ENCODE assay signal across 20 cellular contexts in the genomic region with DNA sequence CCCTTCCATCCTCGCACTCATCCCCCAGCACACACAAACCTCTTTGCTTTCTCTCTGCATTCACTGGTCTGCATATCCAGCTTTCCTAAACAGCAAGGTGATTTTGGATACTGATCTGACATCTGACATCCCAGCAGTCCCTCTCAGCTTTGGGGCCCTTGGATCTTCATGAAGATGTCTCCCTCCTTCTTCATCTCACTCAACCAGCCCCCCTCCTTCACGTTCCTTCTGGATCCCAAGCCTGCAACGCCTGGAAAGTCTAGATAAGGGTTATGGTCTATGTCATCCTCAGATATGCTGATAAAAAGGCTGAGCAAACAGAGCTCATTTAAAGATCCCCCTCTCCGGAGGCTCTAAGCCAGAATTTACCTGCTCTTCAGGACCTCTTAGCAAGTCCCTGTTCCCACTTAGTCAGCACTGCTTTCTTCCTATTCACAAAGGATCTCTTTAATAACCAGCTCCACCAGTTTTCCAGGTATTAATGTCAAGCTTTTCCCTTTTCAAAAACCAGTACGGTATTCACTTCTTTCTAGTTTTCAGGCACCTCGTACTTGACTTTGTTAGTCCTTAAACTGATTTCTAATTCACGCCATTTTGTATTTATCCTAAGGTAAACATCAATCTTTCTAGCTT. TPM values are rescaled to one million over a fixed set of nuclear protein-coding genes. Genes with fewer than 3 reads are reported as not detected.
DNase-seq lines count a peak whose midpoint lies in the region; ATAC-seq and TF ChIP-seq lines count a peak whose summit lies in the region.
"Had no signal": no experiment of that assay in that cellular context is flagged by ENCODE, and none has a peak within 500 bp of the region (broad histone marks: within the 10 kb centered on the region; RNA-seq: fewer than 3 reads in every experiment).

No MANE protein-coding gene starts in this region.

- no peak for TF ChIP-seq CTCF in left lung (IDR thresholded peaks at IDR 0.05)

- H3K4me1 ChIP-seq in left lung: peaks cover 20 to 47% of the 10 kb centered on the region in 2 donors

- H3K36me3 Mint-ChIP-seq in activated T-cell treated with anti-CD3 and anti-CD28 coated beads, Interleukin-2, amount 50 U/mL, for 72 hours (ENCODE audit: insufficient read depth in 2 of 2): no peaks in the 10 kb centered on the region
- H3K36me3 Mint-ChIP-seq in activated T-cell treated with anti-CD3 and anti-CD28 coated beads, Interleukin-2, amount 50 U/mL, for 24 hours (ENCODE audit: low read depth): peaks cover 10% of the 10 kb centered on the region
- peaks cover 25% of the 10 kb centered on the region for H3K36me3 Mint-ChIP-seq in activated T-helper 2 cell treated with anti-CD3 and anti-CD28 coated beads, Interferon-gamma antibody, Interleukin-2, Interleukin-4, amounts not matched to agents 10 μg/mL and 5 μg/mL and 100 μg/mL, durations not matched to agents 14 hours and 24 hours and 36 hours (ENCODE audit: low read depth)
- no peaks in the 10 kb centered on the region for H3K36me3 Mint-ChIP-seq in natural killer cell treated with Interleukin-12 subunit alpha and Interleukin-12 subunit beta and Interleukin-15 and Interleukin-18, amount 100 ng/mL, for 72 hours

- H3K9me3 Mint-ChIP-seq in activated T-cell treated with anti-CD3 and anti-CD28 coated beads, Interleukin-2, amount 50 U/mL, for 72 hours: no peaks in the 10 kb centered on the region
- H3K9me3 Mint-ChIP-seq in activated T-cell treated with anti-CD3 and anti-CD28 coated beads, Interleukin-2, amount 50 U/mL, for 24 hours: no peaks in the 10 kb centered on the region
- H3K9me3 Mint-ChIP-seq in activated T-helper 2 cell treated with anti-CD3 and anti-CD28 coated beads, Interferon-gamma antibody, Interleukin-2, Interleukin-4, amounts not matched to agents 10 μg/mL and 5 μg/mL and 100 μg/mL, durations not matched to agents 14 hours and 24 hours and 36 hours: no peaks in the 10 kb centered on the region
- no peaks in the 10 kb centered on the region for H3K9me3 Mint-ChIP-seq in natural killer cell treated with Interleukin-12 subunit alpha and Interleukin-12 subunit beta and Interleukin-15 and Interleukin-18, amount 100 ng/mL, for 72 hours
- H3K9me3 Mint-ChIP-seq: activated naive CD4-positive, alpha-beta T cell treated with anti-CD3 and anti-CD28 coated beads, Interleukin-2, amount 50 U/mL, for 72 hours; IgD-negative memory B cell; stimulated activated naive CD8-positive, alpha-beta T cell treated with anti-CD3 and anti-CD28 coated beads, Interleukin-15, amount 100 ng/mL, for 72 hours had no signal

- H3K4me3 Mint-ChIP-seq in activated T-cell treated with anti-CD3 and anti-CD28 coated beads, Interleukin-2, amount 50 U/mL, for 72 hours: no peak overlapping the region
- no peak overlapping the region for H3K4me3 Mint-ChIP-seq in activated T-cell treated with anti-CD3 and anti-CD28 coated beads, Interleukin-2, amount 50 U/mL, for 24 hours
- H3K4me3 Mint-ChIP-seq in activated T-helper 2 cell treated with anti-CD3 and anti-CD28 coated beads, Interferon-gamma antibody, Interleukin-2, Interleukin-4, amounts not matched to agents 10 μg/mL and 5 μg/mL and 100 μg/mL, durations not matched to agents 14 hours and 24 hours and 36 hours (ENCODE audit: low read depth): no peak overlapping the region
- no peak overlapping the region for H3K4me3 Mint-ChIP-seq in natural killer cell treated with Interleukin-12 subunit alpha and Interleukin-12 subunit beta and Interleukin-15 and Interleukin-18, amount 100 ng/mL, for 72 hours
- H3K4me3 Mint-ChIP-seq: IgD-negative memory B cell; stimulated activated naive CD8-positive, alpha-beta T cell treated with anti-CD3 and anti-CD28 coated beads, Interleukin-15, amount 100 ng/mL, for 72 hours had no signal

- peaks cover 43% of the 10 kb centered on the region for H3K4me1 Mint-ChIP-seq in activated T-cell treated with anti-CD3 and anti-CD28 coated beads, Interleukin-2, amount 50 U/mL, for 72 hours (ENCODE audit: low read depth)
- peaks cover 35% of the 10 kb centered on the region for H3K4me1 Mint-ChIP-seq in activated T-cell treated with anti-CD3 and anti-CD28 coated beads, Interleukin-2, amount 50 U/mL, for 24 hours (ENCODE audit: low read depth)
- H3K4me1 Mint-ChIP-seq in activated T-helper 2 cell treated with anti-CD3 and anti-CD28 coated beads, Interferon-gamma antibody, Interleukin-2, Interleukin-4, amounts not matched to agents 10 μg/mL and 5 μg/mL and 100 μg/mL, durations not matched to agents 14 hours and 24 hours and 36 hours (ENCODE audit: low read depth): peaks cover 37% of the 10 kb centered on the region
- H3K4me1 Mint-ChIP-seq in natural killer cell treated with Interleukin-12 subunit alpha and Interleukin-12 subunit beta and Interleukin-15 and Interleukin-18, amount 100 ng/mL, for 72 hours (ENCODE audit: low read depth in 2 of 2): peaks cover 36 to 55% of the 10 kb centered on the region in 2 donors

- ATAC-seq in activated T-cell treated with anti-CD3 and anti-CD28 coated beads, Interleukin-2, amount 50 U/mL, for 72 hours (replicated peaks in 1 of 2): no peak
- ATAC-seq in left lung (peak; percentile 55), GM21526 (IDR thresholded peaks at IDR 0.05; ENCODE audit: low FRiP score, unreplicated experiment) (no peak)
- no peak for ATAC-seq in natural killer cell treated with Interleukin-12 subunit alpha and Interleukin-12 subunit beta and Interleukin-15 and Interleukin-18, amount 100 ng/mL, for 72 hours
- ATAC-seq: activated naive CD4-positive, alpha-beta T cell treated with anti-CD3 and anti-CD28 coated beads, Interleukin-2, amount 50 U/mL, for 72 hours; heart left ventricle; stimulated activated naive CD8-positive, alpha-beta T cell treated with anti-CD3 and anti-CD28 coated beads, Interleukin-15, amount 100 ng/mL, for 72 hours had no signal

- no peaks in the 10 kb centered on the region for H3K9me3 ChIP-seq in left lung
- H3K9me3 ChIP-seq: heart left ventricle had no signal

- H3K27ac ChIP-seq in left lung: peak overlapping the region in 1 of 2 donors; percentile 35
- H3K27ac ChIP-seq: heart left ventricle had no signal

- no peaks in the 10 kb centered on the region for H3K27me3 Mint-ChIP-seq in activated T-cell treated with anti-CD3 and anti-CD28 coated beads, Interleukin-2, amount 50 U/mL, for 72 hours (ENCODE audit: low read depth)
- no peaks in the 10 kb centered on the region for H3K27me3 Mint-ChIP-seq in activated T-cell treated with anti-CD3 and anti-CD28 coated beads, Interleukin-2, amount 50 U/mL, for 24 hours
- no peaks in the 10 kb centered on the region for H3K27me3 Mint-ChIP-seq in activated T-helper 2 cell treated with anti-CD3 and anti-CD28 coated beads, Interferon-gamma antibody, Interleukin-2, Interleukin-4, amounts not matched to agents 10 μg/mL and 5 μg/mL and 100 μg/mL, durations not matched to agents 14 hours and 24 hours and 36 hours (ENCODE audit: low read depth)
- no peaks in the 10 kb centered on the region for H3K27me3 Mint-ChIP-seq in natural killer cell treated with Interleukin-12 subunit alpha and Interleukin-12 subunit beta and Interleukin-15 and Interleukin-18, amount 100 ng/mL, for 72 hours
- H3K27me3 Mint-ChIP-seq: IgD-negative memory B cell; stimulated activated naive CD8-positive, alpha-beta T cell treated with anti-CD3 and anti-CD28 coated beads, Interleukin-15, amount 100 ng/mL, for 72 hours had no signal

- H3K36me3 ChIP-seq in left lung: no peaks in the 10 kb centered on the region

- peak overlapping the region; percentile 40 for H3K27ac Mint-ChIP-seq in activated T-cell treated with anti-CD3 and anti-CD28 coated beads, Interleukin-2, amount 50 U/mL, for 72 hours
- H3K27ac Mint-ChIP-seq in activated T-cell treated with anti-CD3 and anti-CD28 coated beads, Interleukin-2, amount 50 U/mL, for 24 hours: no peak overlapping the region
- H3K27ac Mint-ChIP-seq in activated T-helper 2 cell treated with anti-CD3 and anti-CD28 coated beads, Interferon-gamma antibody, Interleukin-2, Interleukin-4, amounts not matched to agents 10 μg/mL and 5 μg/mL and 100 μg/mL, durations not matched to agents 14 hours and 24 hours and 36 hours: peak overlapping the region; percentile 12
- H3K27ac Mint-ChIP-seq in natural killer cell treated with Interleukin-12 subunit alpha and Interleukin-12 subunit beta and Interleukin-15 and Interleukin-18, amount 100 ng/mL, for 72 hours: no peak overlapping the region
- H3K27ac Mint-ChIP-seq: IgD-negative memory B cell had no signal

- DNase-seq in activated T-cell treated with anti-CD3 and anti-CD28 coated beads, Interleukin-2, amount 50 U/mL, for 72 hours: no peak
- DNase-seq in activated T-cell treated with anti-CD3 and anti-CD28 coated beads, Interleukin-2, amount 50 U/mL, for 24 hours: no peak
- DNase-seq in activated T-helper 2 cell treated with anti-CD3 and anti-CD28 coated beads, Interferon-gamma antibody, Interleukin-2, Interleukin-4, amounts not matched to agents 10 μg/mL and 5 μg/mL and 100 μg/mL, durations not matched to agents 14 hours and 24 hours and 36 hours (ENCODE audit: low spot score): no peak
- DNase-seq in left lung (no peak), middle frontal gyrus (ENCODE audit: extremely low spot score, low spot score) (no peak)
- no peak for DNase-seq in natural killer cell treated with Interleukin-12 subunit alpha and Interleukin-12 subunit beta and Interleukin-15 and Interleukin-18, amount 100 ng/mL, for 72 hours (ENCODE audit: low spot score)
- no peak for DNase-seq in activated CD4-positive, alpha-beta T cell treated with anti-CD3 and anti-CD28 coated beads for 48 hours
- DNase-seq: activated CD8-positive, alpha-beta memory T cell treated with anti-CD3 and anti-CD28 coated beads, Interleukin-2, amount 50 U/mL, for 4 hours; caudate nucleus; GF-D8; heart left ventricle; kidney; NCI-H1105; NCI-H446 treated with DMSO at 0.1 percent for 48 hours; occipital lobe; stimulated activated naive CD8-positive, alpha-beta T cell treated with anti-CD3 and anti-CD28 coated beads, Interleukin-15, amount 100 ng/mL, for 72 hours had no signal

- intact Hi-C loops in activated T-helper 2 cell treated with anti-CD3 and anti-CD28 coated beads, Interferon-gamma antibody, Interleukin-2, Interleukin-4, amounts not matched to agents 10 μg/mL and 5 μg/mL and 100 μg/mL, durations not matched to agents 14 hours and 24 hours and 36 hours (cut with micrococcal nuclease): no loop called here
- intact Hi-C loops in left lung (cut with DNase I): no loop called here

- no peaks in the 10 kb centered on the region for H3K27me3 ChIP-seq in left lung
- H3K27me3 ChIP-seq: heart left ventricle had no signal

- no peak overlapping the region for H3K4me3 ChIP-seq in left lung
- H3K4me3 ChIP-seq: heart left ventricle, skin epidermis had no signal

RNA-seq across cellular contexts. Expression of gene CREB3L2, which starts 38.9 kb away (rescaled TPM):
- total RNA-seq in activated T-cell treated with anti-CD3 and anti-CD28 coated beads, Interleukin-2, amount 50 U/mL, for 72 hours: 10 to 100 TPM; 49.4 to 55.1 TPM
- 58.6 and 65.6 TPM in 2 replicates for total RNA-seq in activated T-helper 2 cell treated with anti-CD3 and anti-CD28 coated beads, Interferon-gamma antibody, Interleukin-2, Interleukin-4, amounts not matched to agents 10 μg/mL and 5 μg/mL and 100 μg/mL, durations not matched to agents 14 hours and 24 hours and 36 hours
- total RNA-seq in left lung: 10 to 100 TPM; 57.9 to 60.8 TPM
- 10 to 100 TPM; 53.5 to 59.0 TPM for total RNA-seq in natural killer cell treated with Interleukin-12 subunit alpha and Interleukin-12 subunit beta and Interleukin-15 and Interleukin-18, amount 100 ng/mL, for 72 hours

Comparison
In these comparisons a context has a peak if more than half of its experiments do, and no peak if none do; other contexts are left out.
1. H3K27ac Mint-ChIP-seq: peak in activated T-cell treated with anti-CD3 and anti-CD28 coated beads, Interleukin-2, amount 50 U/mL, for 72 hours (single experiment) and activated T-helper 2 cell treated with anti-CD3 and anti-CD28 coated beads, Interferon-gamma antibody, Interleukin-2, Interleukin-4, amounts not matched to agents 10 μg/mL and 5 μg/mL and 100 μg/mL, durations not matched to agents 14 hours and 24 hours and 36 hours (single experiment); none in activated T-cell treated with anti-CD3 and anti-CD28 coated beads, Interleukin-2, amount 50 U/mL, for 24 hours (single experiment) and natural killer cell treated with Interleukin-12 subunit alpha and Interleukin-12 subunit beta and Interleukin-15 and Interleukin-18, amount 100 ng/mL, for 72 hours (0 of 2).